ENCODE assay signal across 10 cellular contexts in genomic region chr2:211671977-211672376, GRCh38.
"Had no signal": no experiment of that assay in that cellular context is flagged by ENCODE, and none has a peak within 500 bp of the region (broad histone marks: within the 10 kb centered on the region; RNA-seq: fewer than 3 reads in every experiment).

No MANE protein-coding gene starts in this region.

- DNase-seq: GM23248, GOT3, H9, HFFc6, Karpas-422, KBM-7 had no signal

- ATAC-seq: HCT116 had no signal

- FAIRE-seq: H54 had no signal

- H3K4me2 ChIP-seq: KMS-11 had no signal

- H3K27ac ChIP-seq: GM23248, HL-60, KMS-11 had no signal

- H3K4me3 ChIP-seq: GM23248 had no signal

- H2AFZ ChIP-seq: GM23248 had no signal

- H3K9ac ChIP-seq: GM23248, KMS-11 had no signal
